In genomic region chr13:74325106-74325505, GRCh38 we compare ENCODE assay signal across 9 cellular contexts.
A peak's percentile ranks its signal among the peaks of the same experiment; 100 is the strongest.
DNase-seq lines count a peak whose midpoint lies in the region; ATAC-seq, FAIRE-seq and TF ChIP-seq lines count a peak whose summit lies in the region.
"Had no signal": no experiment of that assay in that cellular context is flagged by ENCODE, and none has a peak within 500 bp of the region (broad histone marks: within the 10 kb centered on the region; RNA-seq: fewer than 3 reads in every experiment).

No MANE protein-coding gene starts in this region.

- H3K9me3 ChIP-seq in Caco-2 = no peaks in the 10 kb centered on the region

- H3K4me1 ChIP-seq in Caco-2 = no peaks in the 10 kb centered on the region

- no peaks in the 10 kb centered on the region for H3K27me3 Mint-ChIP-seq in brain
- H3K27me3 Mint-ChIP-seq in Caco-2 (ENCODE audit: insufficient read depth, unreplicated experiment) = peaks cover 13% of the 10 kb centered on the region

- no peak overlapping the region for H3K4me3 ChIP-seq in Caco-2 (ENCODE audit: low read depth, low read length)

- H3K4me3 Mint-ChIP-seq in brain = peak overlapping the region in 3 of 5 experiments; percentile 25 to 58 (median 46)
- no peak overlapping the region for H3K4me3 Mint-ChIP-seq in Caco-2 (ENCODE audit: unreplicated experiment)
- H3K4me3 Mint-ChIP-seq: activated T-helper 1 cell treated with anti-CD3 and anti-CD28 coated beads, Interleukin-12 subunit alpha, Interleukin-12 subunit beta, Interleukin-2, Interleukin-4 antibody, amounts not matched to agents 30 ng/mL and 10 ng/mL and 1 ng/mL, durations not matched to agents 14 hours and 24 hours and 36 hours had no signal

- no peaks in the 10 kb centered on the region for H3K36me3 Mint-ChIP-seq in brain
- H3K36me3 Mint-ChIP-seq in Caco-2 (ENCODE audit: insufficient read depth, unreplicated experiment) = no peaks in the 10 kb centered on the region

- BruUV-seq in Caco-2 (replicated peaks; lab: Mats Ljungman, UMichigan) = no TSS peak

- H3K4me1 Mint-ChIP-seq in brain = peaks cover 21% of the 10 kb centered on the region
- no peaks in the 10 kb centered on the region for H3K4me1 Mint-ChIP-seq in Caco-2 (ENCODE audit: low read depth, unreplicated experiment)

- no peak for TF ChIP-seq CTCF in brain (conservative IDR thresholded peaks at IDR 0.05)
- TF ChIP-seq CTCF in Caco-2 (IDR thresholded peaks at IDR 0.05; ENCODE audit: insufficient read depth in 1 of 2, low read depth in 1 of 2, low read length in 1 of 2, severe bottlenecking in 1 of 2, unreplicated experiment in 1 of 2) = no peak

- CTCF ChIA-PET in Caco-2 (lab: Charles Lee) = no interaction called here

- peak; percentile 88 for DNase-seq in DMS153 (lab: John Stamatoyannopoulos, UW)
- peak; percentile 75 for DNase-seq in NCI-H1694 treated with DMSO at 0.1 percent for 48 hours (lab: John Stamatoyannopoulos, UW)
- DNase-seq in midbrain (lab: John Stamatoyannopoulos, UW) = peak; percentile 12
- DNase-seq in Caco-2 = no peak
- DNase-seq in HPDE6-E6E7 (ENCODE audit: extremely low spot score) = no peak
- DNase-seq in GM12892 (ENCODE audit: insufficient read length) = no peak

- H3K9me3 Mint-ChIP-seq in brain = peaks cover 0 to 3% (median 0%) of the 10 kb centered on the region in 5 experiments
- H3K9me3 Mint-ChIP-seq in Caco-2 (ENCODE audit: unreplicated experiment) = no peaks in the 10 kb centered on the region
- H3K9me3 Mint-ChIP-seq: activated T-helper 1 cell treated with anti-CD3 and anti-CD28 coated beads, Interleukin-12 subunit alpha, Interleukin-12 subunit beta, Interleukin-2, Interleukin-4 antibody, amounts not matched to agents 30 ng/mL and 10 ng/mL and 1 ng/mL, durations not matched to agents 14 hours and 24 hours and 36 hours had no signal

- intact Hi-C loops in Caco-2 (cut with micrococcal nuclease; ENCODE audit: unreplicated experiment) = no loop called here

- POLR2A ChIA-PET in Caco-2 (lab: Charles Lee) = no interaction called here

- no peak for ATAC-seq in HG02938 (IDR thresholded peaks at IDR 0.05; ENCODE audit: unreplicated experiment)

- TF ChIP-seq POLR2A in GM12892 (IDR thresholded peaks at IDR 0.05; ENCODE audit: low read depth, low read length) = no peak

- no peaks in the 10 kb centered on the region; the same call in 1 of the 2 replicates for H3K27me3 ChIP-seq in Caco-2 (replicated peaks; ENCODE audit: control insufficient read depth, insufficient read depth, low read length)

- no peaks in the 10 kb centered on the region for H3K36me3 ChIP-seq in Caco-2 (ENCODE audit: control insufficient read depth, insufficient read depth, low read length)

- no peak for FAIRE-seq in GM12892 (lab: Jason Lieb, UNC)

- H3K27ac Mint-ChIP-seq in brain (peak overlapping the region; percentile 54 to 94 (median 86)), Caco-2 (ENCODE audit: unreplicated experiment) (no peak overlapping the region)
- H3K27ac Mint-ChIP-seq: activated T-helper 1 cell treated with anti-CD3 and anti-CD28 coated beads, Interleukin-12 subunit alpha, Interleukin-12 subunit beta, Interleukin-2, Interleukin-4 antibody, amounts not matched to agents 30 ng/mL and 10 ng/mL and 1 ng/mL, durations not matched to agents 14 hours and 24 hours and 36 hours had no signal

Comparison
In these comparisons a context has a peak if more than half of its experiments do, and no peak if none do; other contexts are left out.
1. DNase-seq: peak in DMS153 (single experiment), NCI-H1694 treated with DMSO at 0.1 percent for 48 hours (single experiment) and midbrain (single experiment); none in Caco-2 (0 of 2), HPDE6-E6E7 (single experiment) and GM12892 (single experiment).